8 cellular contexts compared by ENCODE assay signal in genomic region chr6:35731736-35732532, GRCh38. TPM values are rescaled to one million over a fixed set of nuclear protein-coding genes. Genes with fewer than 3 reads are reported as not detected.
DNase-seq lines count a peak whose midpoint lies in the region; ATAC-seq, FAIRE-seq and TF ChIP-seq lines count a peak whose summit lies in the region.

No MANE protein-coding gene starts in this region.

- H3K4me1 Mint-ChIP-seq in naive thymus-derived CD8-positive, alpha-beta T cell = peaks cover 42 to 86% (median 84%) of the 10 kb centered on the region in 4 donors
- peaks cover 47% of the 10 kb centered on the region for H3K4me1 Mint-ChIP-seq in stimulated activated memory B cell treated with anti-CD40 and anti-IgM and Interleukin-4, amounts not matched to agents 10 μg/mL and 1 μg/mL and 100 μg/mL, for 72 hours

- H3K4me3 ChIP-seq in Peyer's patch (peak overlapping the region; percentile 62 to 86 (median 68)), fibroblast of lung (replicated peaks in 1 of 4; ENCODE audit: control extremely low read depth in 1 of 4, insufficient read depth in 1 of 4, low read depth in 3 of 4, low read length in 4 of 4) (peak overlapping the region; percentile 34 to 78 (median 70))

- H2AFZ ChIP-seq in fibroblast of lung (ENCODE audit: low read length) = peak overlapping the region; percentile 73

- H3K27me3 ChIP-seq in Peyer's patch = no peaks in the 10 kb centered on the region
- H3K27me3 ChIP-seq in fibroblast of lung (ENCODE audit: control insufficient read depth, insufficient read depth, low read length) = no peaks in the 10 kb centered on the region

- H3K4me3 Mint-ChIP-seq in naive thymus-derived CD8-positive, alpha-beta T cell = peak overlapping the region; percentile 67 to 93 (median 90)
- peak overlapping the region; percentile 89 for H3K4me3 Mint-ChIP-seq in stimulated activated memory B cell treated with anti-CD40 and anti-IgM and Interleukin-4, amounts not matched to agents 10 μg/mL and 1 μg/mL and 100 μg/mL, for 72 hours

- POLR2A ChIA-PET in naive thymus-derived CD8-positive, alpha-beta T cell (lab: Charles Lee) = interaction anchor here (0.9 to 12.8 kb wide), 25 partner anchors 10 to 390 kb away, joined by 3 to 142 read pairs (median 6); partner anchors contain the start of genes FKBP5 and PPARD

- no peaks in the 10 kb centered on the region for H3K36me3 Mint-ChIP-seq in naive thymus-derived CD8-positive, alpha-beta T cell
- H3K36me3 Mint-ChIP-seq in stimulated activated memory B cell treated with anti-CD40 and anti-IgM and Interleukin-4, amounts not matched to agents 10 μg/mL and 1 μg/mL and 100 μg/mL, for 72 hours = no peaks in the 10 kb centered on the region

- H3K79me2 ChIP-seq in fibroblast of lung (ENCODE audit: control insufficient read depth, insufficient read depth, low read length) = no peaks in the 10 kb centered on the region

- no peaks in the 10 kb centered on the region for H3K27me3 Mint-ChIP-seq in naive thymus-derived CD8-positive, alpha-beta T cell
- no peaks in the 10 kb centered on the region for H3K27me3 Mint-ChIP-seq in stimulated activated memory B cell treated with anti-CD40 and anti-IgM and Interleukin-4, amounts not matched to agents 10 μg/mL and 1 μg/mL and 100 μg/mL, for 72 hours

- H3K4me1 ChIP-seq in Peyer's patch (peaks cover 34 to 60% (median 54%) of the 10 kb centered on the region in 4 donors), fibroblast of lung (ENCODE audit: control insufficient read depth, extremely low read depth, insufficient read depth, low read length) (peaks cover 21% of the 10 kb centered on the region)

- peak; percentile 86 for DNase-seq in Caki2 (ENCODE audit: low read depth)
- DNase-seq in HTR-8/SVneo (ENCODE audit: insufficient read length, low spot score) = peak; percentile 84
- DNase-seq in Peyer's patch = peak; percentile 99
- peak; percentile 88 to 91 for DNase-seq in activated T-helper 1 cell treated with anti-CD3 and anti-CD28 coated beads, Interleukin-2, amount 50 U/mL, for 16 hours (ENCODE audit: low read depth in 1 of 2, low spot score in 1 of 2)
- DNase-seq in fibroblast of lung (ENCODE audit: low read depth in 2 of 2) = peak; percentile 87 to 97
- peak; percentile 85 to 97 (median 95) for DNase-seq in naive thymus-derived CD8-positive, alpha-beta T cell

- H3K27ac ChIP-seq in Peyer's patch (peak overlapping the region; percentile 100), fibroblast of lung (ENCODE audit: insufficient read depth, low read length) (peak overlapping the region; percentile 87)

- H3K9me3 ChIP-seq in Peyer's patch (no peaks in the 10 kb centered on the region), fibroblast of lung (ENCODE audit: control insufficient read depth, insufficient read depth, low read depth, low read length) (no peaks in the 10 kb centered on the region)

- FAIRE-seq in HTR-8/SVneo (lab: Jason Lieb, UNC) = no peak

- H3K36me3 ChIP-seq in Peyer's patch = no peaks in the 10 kb centered on the region
- no peaks in the 10 kb centered on the region for H3K36me3 ChIP-seq in fibroblast of lung (ENCODE audit: control insufficient read depth, insufficient read depth, low read length)

- H4K20me1 ChIP-seq in fibroblast of lung (ENCODE audit: control insufficient read depth, extremely low read depth, insufficient read depth, low read length) = no peaks in the 10 kb centered on the region

- peak overlapping the region; percentile 71 for H3K4me2 ChIP-seq in fibroblast of lung (ENCODE audit: extremely low read depth, insufficient read depth, low read length)

- peak overlapping the region; percentile 83 for H3K9ac ChIP-seq in fibroblast of lung (ENCODE audit: insufficient read depth, low read length)

- peak in 1 of 2 donors; percentile 79 for TF ChIP-seq POLR2A in Peyer's patch (IDR thresholded peaks at IDR 0.05)

- H3K27ac Mint-ChIP-seq in naive thymus-derived CD8-positive, alpha-beta T cell = peak overlapping the region; percentile 91 to 99 (median 97)
- peak overlapping the region; percentile 85 for H3K27ac Mint-ChIP-seq in stimulated activated memory B cell treated with anti-CD40 and anti-IgM and Interleukin-4, amounts not matched to agents 10 μg/mL and 1 μg/mL and 100 μg/mL, for 72 hours

- in situ Hi-C loops in Caki2 (cut with HindIII; ENCODE audit: low pct_unique_long_range_greater_than_20kb, low sequenced_read_pairs) = no loop called here

- peak in 3 of 6 experiments; percentile 10 to 30 (median 19) for TF ChIP-seq CTCF in Peyer's patch (IDR thresholded peaks at IDR 0.05)
- no peak for TF ChIP-seq CTCF in fibroblast of lung (conservative IDR thresholded peaks at IDR 0.05 in 1 of 2, IDR thresholded peaks at IDR 0.05 in 1 of 2; ENCODE audit: low read depth in 1 of 2, low read length in 2 of 2)

- ATAC-seq in GM19467 (IDR thresholded peaks at IDR 0.05; ENCODE audit: unreplicated experiment) = peak; percentile 50
- ATAC-seq in naive thymus-derived CD8-positive, alpha-beta T cell = peak; percentile 48 to 54
- peak; percentile 84 for ATAC-seq in stimulated activated memory B cell treated with anti-CD40 and anti-IgM and Interleukin-4, amounts not matched to agents 10 μg/mL and 1 μg/mL and 100 μg/mL, for 72 hours

- no peaks in the 10 kb centered on the region for H3K9me3 Mint-ChIP-seq in naive thymus-derived CD8-positive, alpha-beta T cell
- no peaks in the 10 kb centered on the region for H3K9me3 Mint-ChIP-seq in stimulated activated memory B cell treated with anti-CD40 and anti-IgM and Interleukin-4, amounts not matched to agents 10 μg/mL and 1 μg/mL and 100 μg/mL, for 72 hours

RNA-seq across cellular contexts. Expression of gene ARMC12, which starts 4.9 kb away (rescaled TPM):
- total RNA-seq in Caki2 (2014; rRNA removed; shearing (Covaris generic); ENCODE audit: low replicate concordance) = 1.9 and 4.6 TPM in 2 replicates
- total RNA-seq in Peyer's patch (1 to 10 TPM in 2 of 4 donors, not detected in 2; 1.3 to 2.7 TPM), fibroblast of lung (0.50 and 1.0 TPM in 2 replicates)
- 0.17 and 0.18 TPM in 2 replicates for polyA plus RNA-seq in fibroblast of lung
- 0.23 and 0.48 TPM in 2 replicates for polyA plus RNA-seq in fibroblast of lung (2012)
- not detected in 2 replicates for polyA minus RNA-seq in fibroblast of lung (ENCODE audit: low replicate concordance)
- total RNA-seq in naive thymus-derived CD8-positive, alpha-beta T cell = 1 to 10 TPM; 1.9 to 2.0 TPM
- 1 to 10 TPM in 2 of 3 donors, under 1 TPM in 1; 0.30 to 1.3 (median 1.2) TPM for polyA plus RNA-seq in naive thymus-derived CD8-positive, alpha-beta T cell

RNA-seq across cellular contexts. Expression of gene FKBP5, which starts 43.2 kb away (rescaled TPM):
- total RNA-seq in Caki2 (2014; rRNA removed; shearing (Covaris generic); ENCODE audit: low replicate concordance) = 4.3 and 6.9 TPM in 2 replicates
- 100 to 1,000 TPM; 247 to 296 (median 275) TPM for total RNA-seq in Peyer's patch
- 13.4 and 16.3 TPM in 2 replicates for total RNA-seq in fibroblast of lung
- polyA plus RNA-seq in fibroblast of lung = 10.9 and 13.1 TPM in 2 replicates
- 11.5 and 14.3 TPM in 2 replicates for polyA plus RNA-seq in fibroblast of lung (2012)
- 0.94 and 2.5 TPM in 2 replicates for polyA minus RNA-seq in fibroblast of lung (ENCODE audit: low replicate concordance)
- 10 to 100 TPM; 75.4 to 79.1 TPM for total RNA-seq in naive thymus-derived CD8-positive, alpha-beta T cell
- polyA plus RNA-seq in naive thymus-derived CD8-positive, alpha-beta T cell = 100 to 1,000 TPM; 108 to 297 (median 154) TPM

RNA-seq across cellular contexts. Expression of gene CLPSL2, which starts 44.5 kb away (rescaled TPM):
- not detected in 2 replicates for total RNA-seq in Caki2 (2014; rRNA removed; shearing (Covaris generic); ENCODE audit: low replicate concordance)
- total RNA-seq in Peyer's patch = not detected
- not detected in 2 replicates for total RNA-seq in fibroblast of lung
- polyA plus RNA-seq in fibroblast of lung = not detected in 2 replicates
- polyA plus RNA-seq in fibroblast of lung (2012) = not detected in 2 replicates
- not detected in 2 replicates for polyA minus RNA-seq in fibroblast of lung (ENCODE audit: low replicate concordance)
- not detected for total RNA-seq in naive thymus-derived CD8-positive, alpha-beta T cell
- not detected for polyA plus RNA-seq in naive thymus-derived CD8-positive, alpha-beta T cell

RNA-seq across cellular contexts. Expression of gene CLPSL1, which starts 48.9 kb away (rescaled TPM):
- total RNA-seq in Caki2 (2014; rRNA removed; shearing (Covaris generic); ENCODE audit: low replicate concordance) = 2.4 TPM in 1 of 2 replicates, not detected in the other
- total RNA-seq in Peyer's patch (not detected), fibroblast of lung (not detected in 2 replicates)
- polyA plus RNA-seq in fibroblast of lung = not detected in 2 replicates
- polyA plus RNA-seq in fibroblast of lung (2012) = not detected in 2 replicates
- not detected in 2 replicates for polyA minus RNA-seq in fibroblast of lung (ENCODE audit: low replicate concordance)
- not detected for total RNA-seq in naive thymus-derived CD8-positive, alpha-beta T cell
- polyA plus RNA-seq in naive thymus-derived CD8-positive, alpha-beta T cell = not detected

Comparison
In these comparisons a context has a peak if more than half of its experiments do, and no peak if none do; other contexts are left out.
1. Peak in every context shown above with its lines: DNase-seq, ATAC-seq, H3K4me3 ChIP-seq and H3K27ac ChIP-seq.